2 cellular contexts compared by ENCODE assay signal in genomic region chr17:40445769-40446468, GRCh38.
TF ChIP-seq lines count a peak whose summit lies in the region.

No MANE protein-coding gene starts in this region.

TF ChIP-seq in K562, 482 proteins besides CTCF, POLR2A, EP300 and RAD21:
- TF ChIP-seq ZNF696 (CRISPR knock-in tag; conservative IDR thresholded peaks at IDR 0.05) (no peak), THRA (IDR thresholded peaks at IDR 0.05) (no peak), ZNF57 (CRISPR knock-in tag; IDR thresholded peaks at IDR 0.05) (no peak), CBX5 (IDR thresholded peaks at IDR 0.05; ENCODE audit: borderline replicate concordance, low read depth) (no peak), MECOM (CRISPR knock-in tag; IDR thresholded peaks at IDR 0.05) (no peak), KLF1 (tag; IDR thresholded peaks at IDR 0.05) (no peak), NFATC3 (IDR thresholded peaks at IDR 0.05) (no peak), ETS2 (tag; IDR thresholded peaks at IDR 0.05; ENCODE audit: borderline replicate concordance, poor library complexity, severe bottlenecking) (no peak), CSDE1 (IDR thresholded peaks at IDR 0.05) (no peak), SNIP1 (IDR thresholded peaks at IDR 0.05; ENCODE audit: low read depth) (no peak), TOE1 (IDR thresholded peaks at IDR 0.05; ENCODE audit: borderline replicate concordance) (0 out of 2 replicates have a peak, but pooled peaks have one; percentile 41), TOE1 (CRISPR knock-in tag; IDR thresholded peaks at IDR 0.05; ENCODE audit: borderline replicate concordance, low read depth) (no peak), SNRNP70 (optimal IDR thresholded peaks at IDR 0.05; ENCODE audit: low read depth, low read length) (no peak), TSHZ1 (CRISPR knock-in tag; IDR thresholded peaks at IDR 0.05) (no peak), TFE3 (CRISPR knock-in tag; IDR thresholded peaks at IDR 0.05) (peak; percentile 72), FOS (IDR thresholded peaks at IDR 0.05; ENCODE audit: extremely low read depth, insufficient read length) (no peak), JUND (IDR thresholded peaks at IDR 0.05; ENCODE audit: borderline replicate concordance, low read depth, low read length) (no peak), JUND (tag; IDR thresholded peaks at IDR 0.05; ENCODE audit: borderline replicate concordance, low read depth, low read length) (no peak), RBBP5 (IDR thresholded peaks at IDR 0.05; ENCODE audit: borderline replicate concordance, insufficient read depth, low read length, poor library complexity, severe bottlenecking) (no peak), SMAD2 (IDR thresholded peaks at IDR 0.05; ENCODE audit: low read depth, low read length) (no peak), SAP30 (IDR thresholded peaks at IDR 0.05; ENCODE audit: borderline replicate concordance, insufficient read depth, low read depth, low read length, poor library complexity, severe bottlenecking) (no peak), NR3C1 (CRISPR knock-in tag; IDR thresholded peaks at IDR 0.05) (no peak), GABPB2 (CRISPR knock-in tag; conservative IDR thresholded peaks at IDR 0.05) (no peak), GTF2A2 (tag; IDR thresholded peaks at IDR 0.05) (no peak), BHLHE40 (IDR thresholded peaks at IDR 0.05; ENCODE audit: low read length) (no peak), SMARCC2 (IDR thresholded peaks at IDR 0.05; ENCODE audit: low read depth) (no peak), NR4A1 (CRISPR knock-in tag; IDR thresholded peaks at IDR 0.05) (no peak), NR4A1 (tag; IDR thresholded peaks at IDR 0.05) (no peak), RAD51 (IDR thresholded peaks at IDR 0.05; ENCODE audit: borderline replicate concordance, low read depth) (peak; percentile 39; the same call in 1 of the 2 replicates)

TF ChIP-seq in HepG2, 621 proteins besides CTCF, POLR2A, EP300 and RAD21:
- TF ChIP-seq RARA (CRISPR knock-in tag; IDR thresholded peaks at IDR 0.05) (peak; percentile 63), ZNF879 (CRISPR knock-in tag; IDR thresholded peaks at IDR 0.05) (no peak), BHLHE40 (IDR thresholded peaks at IDR 0.05; ENCODE audit: low read length) (0 out of 2 replicates have a peak, but pooled peaks have one; percentile 14), TBX2 (CRISPR knock-in tag; IDR thresholded peaks at IDR 0.05; ENCODE audit: borderline replicate concordance) (0 out of 2 replicates have a peak, but pooled peaks have one; percentile 20), ZNF362 (CRISPR knock-in tag; IDR thresholded peaks at IDR 0.05; ENCODE audit: borderline replicate concordance) (peak; percentile 80; the same call in 1 of the 2 replicates), USF2 (IDR thresholded peaks at IDR 0.05; ENCODE audit: low read depth, low read length) (peak; percentile 68), USF2 (CRISPR knock-in tag; IDR thresholded peaks at IDR 0.05; ENCODE audit: borderline replicate concordance) (peak; percentile 53; the same call in 1 of the 2 replicates), RAD51 (IDR thresholded peaks at IDR 0.05; ENCODE audit: borderline replicate concordance) (peak; percentile 91), DMAP1 (CRISPR knock-in tag; IDR thresholded peaks at IDR 0.05) (no peak), MZF1 (CRISPR knock-in tag; IDR thresholded peaks at IDR 0.05; ENCODE audit: borderline replicate concordance) (no peak)
